Comparison of ENCODE assay signal across 19 cellular contexts in genomic region chr2:191604154-191604553, GRCh38.
"Had no signal": no experiment of that assay in that cellular context is flagged by ENCODE, and none has a peak within 500 bp of the region (broad histone marks: within the 10 kb centered on the region; RNA-seq: fewer than 3 reads in every experiment).

No MANE protein-coding gene starts in this region.

- H3K27me3 ChIP-seq: esophagus squamous epithelium, gastroesophageal sphincter, pancreas had no signal

- ATAC-seq: effector memory CD8-positive, alpha-beta T cell; gastroesophageal sphincter; left colon; left ventricle myocardium superior; pancreas; right cardiac atrium had no signal

- FAIRE-seq: pancreas, small intestine had no signal

- H3K9me3 ChIP-seq: esophagus squamous epithelium, gastroesophageal sphincter, pancreas had no signal

- H3K4me3 ChIP-seq: esophagus squamous epithelium, gastroesophageal sphincter, lung, pancreas had no signal

- DNase-seq: effector memory CD8-positive, alpha-beta T cell; esophagus squamous epithelium; foreskin fibroblast; hippocampal formation; left colon; left ventricle myocardium superior; mesenchymal stem cell; midbrain; naive B cell; occipital lobe; pancreas; right cardiac atrium; small intestine; stimulated activated CD4-positive, alpha-beta T cell treated with anti-CD3 and anti-CD28 coated beads, Interleukin-12 subunit alpha, Interleukin-12 subunit beta, amount 100 ng/mL, for 4 hours; stimulated activated naive CD4-positive, alpha-beta T cell treated with Interleukin-2 at 50 U/mL for 16 hours; trophoblast cell had no signal

- H3K4me1 ChIP-seq: esophagus squamous epithelium, gastroesophageal sphincter, pancreas had no signal

- H3K27ac ChIP-seq: epithelial cell of prostate, esophagus squamous epithelium, gastroesophageal sphincter, pancreas had no signal

- H3K36me3 ChIP-seq: esophagus squamous epithelium, gastroesophageal sphincter, pancreas had no signal
